Comparison of ENCODE assay signal across 1 cellular context in the genomic region with DNA sequence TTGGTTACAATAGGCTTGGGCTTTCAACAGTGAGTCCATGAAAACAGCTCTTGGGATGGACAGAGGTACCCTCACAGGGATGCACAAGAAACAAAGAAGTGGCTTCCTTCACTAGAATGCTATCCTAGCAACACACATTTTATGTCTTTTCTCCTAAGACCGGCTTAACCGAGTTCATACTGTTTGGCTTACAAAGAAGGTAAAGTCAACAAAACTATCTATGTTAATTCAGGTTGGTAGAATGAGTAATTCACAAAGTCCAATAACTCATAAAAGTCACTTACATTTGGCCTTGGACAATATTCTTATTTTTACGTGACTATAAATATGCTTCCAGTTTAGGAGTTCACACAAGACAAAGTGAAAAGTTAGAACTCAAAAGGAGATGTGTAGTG.
TF ChIP-seq lines count a peak whose summit lies in the region.

No MANE protein-coding gene starts in this region.

TF ChIP-seq in endothelial cell of umbilical vein, 7 proteins besides CTCF, POLR2A, EP300 and RAD21 (continued from another document):
- TF ChIP-seq, protein P1, sequence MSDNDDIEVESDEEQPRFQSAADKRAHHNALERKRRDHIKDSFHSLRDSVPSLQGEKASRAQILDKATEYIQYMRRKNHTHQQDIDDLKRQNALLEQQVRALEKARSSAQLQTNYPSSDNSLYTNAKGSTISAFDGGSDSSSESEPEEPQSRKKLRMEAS (IDR thresholded peaks at IDR 0.05; ENCODE audit: insufficient read depth, insufficient read length), result no peak
- TF ChIP-seq JUN (IDR thresholded peaks at IDR 0.05; ENCODE audit: borderline replicate concordance, insufficient read depth, insufficient read length, low read depth), result no peak
- no peak for TF ChIP-seq MYC (IDR thresholded peaks at IDR 0.05; ENCODE audit: low read depth, low read length)
- TF ChIP-seq GATA2 (IDR thresholded peaks at IDR 0.05; ENCODE audit: insufficient read depth, insufficient read length, low read depth, low read length), result no peak
- TF ChIP-seq POLR2AphosphoS5 (IDR thresholded peaks at IDR 0.05; ENCODE audit: insufficient read depth, low read depth, low read length), result no peak
- no peak for TF ChIP-seq FOS (IDR thresholded peaks at IDR 0.05; ENCODE audit: borderline replicate concordance, insufficient read depth, low read length)
